19 cellular contexts compared by ENCODE assay signal in the genomic region with DNA sequence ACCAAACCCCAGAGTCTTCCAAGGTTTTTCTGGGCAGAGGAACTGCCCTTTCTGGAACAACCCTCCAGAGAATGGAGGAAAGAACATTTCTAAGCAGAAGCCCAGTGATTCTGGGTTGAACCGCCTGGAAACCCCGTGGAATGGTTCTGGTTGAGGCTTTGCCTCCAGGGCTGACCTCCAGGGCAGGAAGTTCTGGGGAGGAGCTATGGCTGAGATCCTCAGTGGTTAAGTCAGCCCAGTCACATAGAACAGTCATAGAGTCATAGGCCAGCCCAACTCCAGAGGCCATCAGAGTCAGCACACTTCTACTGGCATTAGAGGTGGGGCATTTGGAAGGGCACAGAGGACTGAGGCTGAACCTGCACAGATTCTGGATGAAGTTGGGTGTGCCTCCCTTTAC.
"Had no signal": no experiment of that assay in that cellular context is flagged by ENCODE, and none has a peak within 500 bp of the region (broad histone marks: within the 10 kb centered on the region; RNA-seq: fewer than 3 reads in every experiment).

No MANE protein-coding gene starts in this region.

- H3K27me3 ChIP-seq: brain microvascular endothelial cell had no signal

- H3K9me3 ChIP-seq: heart left ventricle, left lung, suprapubic skin had no signal

- H3K36me3 ChIP-seq: brain microvascular endothelial cell, heart left ventricle, left lung, suprapubic skin had no signal

- H3K27ac ChIP-seq: brain microvascular endothelial cell, left lung, suprapubic skin had no signal

- H3K4me3 ChIP-seq: heart left ventricle, left lung, suprapubic skin had no signal

- DNase-seq: activated CD4-positive, alpha-beta T cell treated with anti-CD3 and anti-CD28 coated beads, Interleukin-2, amount 50 U/mL, for 1 hour; activated CD8-positive, alpha-beta memory T cell treated with anti-CD3 and anti-CD28 coated beads for 24 hours; activated naive CD8-positive, alpha-beta T cell treated with anti-CD3 and anti-CD28 coated beads, Interleukin-2, amount 10 ng/mL, durations not matched to agents 7 days and 5 days; brain microvascular endothelial cell; cortex of kidney; effector CD8-positive, alpha-beta T cell; heart left ventricle; left lung; mesenchymal stem cell; right cardiac atrium; small intestine had no signal

- H3K4me3 Mint-ChIP-seq: activated naive CD8-positive, alpha-beta T cell treated with anti-CD3 and anti-CD28 coated beads, Interleukin-2, amount 10 ng/mL, durations not matched to agents 7 days and 5 days; activated T-helper 1 cell treated with anti-CD3 and anti-CD28 coated beads, Interleukin-12 subunit alpha, Interleukin-12 subunit beta, Interleukin-2, Interleukin-4 antibody, amounts not matched to agents 30 ng/mL and 10 ng/mL and 1 ng/mL, durations not matched to agents 14 hours and 24 hours and 36 hours; central memory CD8-positive, alpha-beta T cell; natural killer cell treated with Interleukin-12 subunit alpha and Interleukin-12 subunit beta and Interleukin-15 and Interleukin-18, amount 100 ng/mL, for 72 hours; stimulated activated naive CD8-positive, alpha-beta T cell treated with anti-CD3 and anti-CD28 coated beads, Interleukin-15, Interleukin-2, amounts not matched to agents 100 ng/mL and 50 ng/mL, for 24 hours; type B pancreatic cell had no signal

- H3K36me3 Mint-ChIP-seq: activated naive CD8-positive, alpha-beta T cell treated with anti-CD3 and anti-CD28 coated beads, Interleukin-2, amount 10 ng/mL, durations not matched to agents 7 days and 5 days; natural killer cell treated with Interleukin-12 subunit alpha and Interleukin-12 subunit beta and Interleukin-15 and Interleukin-18, amount 100 ng/mL, for 72 hours; type B pancreatic cell had no signal

- H3K27ac Mint-ChIP-seq: activated naive CD8-positive, alpha-beta T cell treated with anti-CD3 and anti-CD28 coated beads, Interleukin-2, amount 10 ng/mL, durations not matched to agents 7 days and 5 days; activated T-helper 1 cell treated with anti-CD3 and anti-CD28 coated beads, Interleukin-12 subunit alpha, Interleukin-12 subunit beta, Interleukin-2, Interleukin-4 antibody, amounts not matched to agents 30 ng/mL and 10 ng/mL and 1 ng/mL, durations not matched to agents 14 hours and 24 hours and 36 hours; natural killer cell treated with Interleukin-12 subunit alpha and Interleukin-12 subunit beta and Interleukin-15 and Interleukin-18, amount 100 ng/mL, for 72 hours; stimulated activated naive CD8-positive, alpha-beta T cell treated with anti-CD3 and anti-CD28 coated beads, Interleukin-15, Interleukin-2, amounts not matched to agents 100 ng/mL and 50 ng/mL, for 24 hours; type B pancreatic cell had no signal

- H3K9me3 Mint-ChIP-seq: activated T-helper 1 cell treated with anti-CD3 and anti-CD28 coated beads, Interleukin-12 subunit alpha, Interleukin-12 subunit beta, Interleukin-2, Interleukin-4 antibody, amounts not matched to agents 30 ng/mL and 10 ng/mL and 1 ng/mL, durations not matched to agents 14 hours and 24 hours and 36 hours; central memory CD8-positive, alpha-beta T cell; natural killer cell treated with Interleukin-12 subunit alpha and Interleukin-12 subunit beta and Interleukin-15 and Interleukin-18, amount 100 ng/mL, for 72 hours; stimulated activated naive CD8-positive, alpha-beta T cell treated with anti-CD3 and anti-CD28 coated beads, Interleukin-15, Interleukin-2, amounts not matched to agents 100 ng/mL and 50 ng/mL, for 24 hours; type B pancreatic cell had no signal

- H3K4me1 ChIP-seq: left lung, suprapubic skin had no signal

- ATAC-seq: activated CD4-positive, CD25-positive, alpha-beta regulatory T cell treated with anti-CD3 and anti-CD28 coated beads, Interleukin-2, amount 50 U/mL, for 24 hours; left lung; natural killer cell treated with Interleukin-12 subunit alpha and Interleukin-12 subunit beta and Interleukin-15 and Interleukin-18, amount 100 ng/mL, for 72 hours had no signal

- FAIRE-seq: frontal cortex, small intestine had no signal

- H3K4me1 Mint-ChIP-seq: activated naive CD8-positive, alpha-beta T cell treated with anti-CD3 and anti-CD28 coated beads, Interleukin-2, amount 10 ng/mL, durations not matched to agents 7 days and 5 days; central memory CD8-positive, alpha-beta T cell had no signal
